ENCODE assay signal across 21 cellular contexts in genomic region chr2:70735065-70735464, GRCh38. TPM values are rescaled to one million over a fixed set of nuclear protein-coding genes. Genes with fewer than 3 reads are reported as not detected.
A peak's percentile ranks its signal among the peaks of the same experiment; 100 is the strongest.
DNase-seq lines count a peak whose midpoint lies in the region; ATAC-seq, FAIRE-seq and TF ChIP-seq lines count a peak whose summit lies in the region.
"Had no signal": no experiment of that assay in that cellular context is flagged by ENCODE, and none has a peak within 500 bp of the region (broad histone marks: within the 10 kb centered on the region; RNA-seq: fewer than 3 reads in every experiment).

No MANE protein-coding gene starts in this region.

- H3K9me3 ChIP-seq in H9 (ENCODE audit: control insufficient read depth, low read depth, low read length) (no peaks in the 10 kb centered on the region), H1 (ENCODE audit: insufficient read depth in 2 of 2, low read depth in 1 of 2, low read length in 1 of 2) (no peaks in the 10 kb centered on the region)
- H3K9me3 ChIP-seq: SJCRH30 had no signal

- POLR2A ChIA-PET in activated CD8-positive, alpha-beta T cell treated with anti-CD3 and anti-CD28 coated beads for 36 hours (lab: Charles Lee), result interaction anchor here (0.6 to 0.7 kb wide), 3 partner anchors 33 to 336 kb away, joined by 3 read pairs; partner anchors contain the start of gene ADD2
- POLR2A ChIA-PET in activated CD8-positive, alpha-beta T cell treated with anti-CD3 and anti-CD28 coated beads, Interleukin-2, amount 10 ng/mL, durations not matched to agents 7 days and 5 days (lab: Charles Lee), result no interaction called here
- POLR2A ChIA-PET in H1 (lab: Charles Lee; ENCODE audit: partially characterized antibody), result interaction anchor here (1.3 to 1.4 kb wide), 3 partner anchors 20 to 33 kb away, joined by 3 to 5 read pairs (median 4); partner anchors contain the start of gene ADD2
- POLR2A ChIA-PET in activated CD4-positive, alpha-beta memory T cell treated with anti-CD3 and anti-CD28 coated beads, Interleukin-2, amount 10 ng/mL, durations not matched to agents 7 days and 5 days (lab: Charles Lee), result no interaction called here

- no peak overlapping the region for H2AK5ac ChIP-seq in H9 (ENCODE audit: insufficient read length, low read length)
- no peak overlapping the region for H2AK5ac ChIP-seq in H1 (ENCODE audit: low read depth, low read length)

- H3K36me3 Mint-ChIP-seq in activated CD8-positive, alpha-beta T cell treated with anti-CD3 and anti-CD28 coated beads for 36 hours (ENCODE audit: low read depth), result no peaks in the 10 kb centered on the region
- no peaks in the 10 kb centered on the region for H3K36me3 Mint-ChIP-seq in activated CD8-positive, alpha-beta T cell treated with anti-CD3 and anti-CD28 coated beads, Interleukin-2, amount 10 ng/mL, durations not matched to agents 7 days and 5 days (ENCODE audit: low read depth)
- peaks cover 2 to 4% (median 2%) of the 10 kb centered on the region in 3 experiments; a peak in 6 of 7 replicates for H3K36me3 Mint-ChIP-seq in H9 (ENCODE audit: insufficient read depth in 1 of 3, low read depth in 3 of 3)
- H3K36me3 Mint-ChIP-seq in stimulated activated memory B cell treated with anti-CD40 and anti-IgM and Interleukin-4, amounts not matched to agents 10 μg/mL and 1 μg/mL and 100 μg/mL, for 72 hours, result peaks cover 11% of the 10 kb centered on the region
- no peaks in the 10 kb centered on the region for H3K36me3 Mint-ChIP-seq in activated CD4-positive, alpha-beta memory T cell treated with anti-CD3 and anti-CD28 coated beads, Interleukin-2, amount 10 ng/mL, durations not matched to agents 7 days and 5 days (ENCODE audit: low read depth)
- H3K36me3 Mint-ChIP-seq: CD14-positive monocyte had no signal

- H4K20me1 ChIP-seq in H9 (ENCODE audit: control insufficient read depth, insufficient read depth, insufficient read length) (no peaks in the 10 kb centered on the region), H1 (replicated peaks in 1 of 2; ENCODE audit: control insufficient read depth in 1 of 2, insufficient read depth in 2 of 2, low read length in 2 of 2) (peaks cover 2 to 11% of the 10 kb centered on the region in 2 experiments)

- no peaks in the 10 kb centered on the region for H3K27me3 ChIP-seq in H9 (ENCODE audit: insufficient read depth, low read length)
- no peaks in the 10 kb centered on the region for H3K27me3 ChIP-seq in H1 (replicated peaks in 1 of 4; ENCODE audit: control insufficient read depth in 3 of 4, extremely low read depth in 1 of 4, insufficient read depth in 3 of 4, low read length in 3 of 4)
- H3K27me3 ChIP-seq in H7 (ENCODE audit: control insufficient read depth, insufficient read depth, low read length), result no peaks in the 10 kb centered on the region

- H3K27ac Mint-ChIP-seq in activated CD8-positive, alpha-beta T cell treated with anti-CD3 and anti-CD28 coated beads for 36 hours, result no peak overlapping the region
- no peak overlapping the region for H3K27ac Mint-ChIP-seq in activated CD8-positive, alpha-beta T cell treated with anti-CD3 and anti-CD28 coated beads, Interleukin-2, amount 10 ng/mL, durations not matched to agents 7 days and 5 days
- peak overlapping the region; percentile 83 to 85 (median 84); a peak in 6 of 7 replicates for H3K27ac Mint-ChIP-seq in H9
- H3K27ac Mint-ChIP-seq in stimulated activated memory B cell treated with anti-CD40 and anti-IgM and Interleukin-4, amounts not matched to agents 10 μg/mL and 1 μg/mL and 100 μg/mL, for 72 hours, result no peak overlapping the region
- H3K27ac Mint-ChIP-seq in activated CD4-positive, alpha-beta memory T cell treated with anti-CD3 and anti-CD28 coated beads, Interleukin-2, amount 10 ng/mL, durations not matched to agents 7 days and 5 days, result no peak overlapping the region
- H3K27ac Mint-ChIP-seq: CD14-positive monocyte had no signal

- no peaks in the 10 kb centered on the region for H3K36me3 ChIP-seq in H1 (ENCODE audit: control insufficient read depth in 2 of 4, insufficient read depth in 4 of 4, low read length in 3 of 4)
- H3K36me3 ChIP-seq in H7 (replicated peaks; ENCODE audit: control insufficient read depth, insufficient read depth, low read length), result no peaks in the 10 kb centered on the region
- H3K36me3 ChIP-seq: SJCRH30 had no signal

- H3K23me2 ChIP-seq in H9 (ENCODE audit: insufficient read length, low read depth, low read length, poor library complexity, severe bottlenecking) (peaks cover 3% of the 10 kb centered on the region), H1 (ENCODE audit: low read depth, low read length) (no peaks in the 10 kb centered on the region; the same call in 1 of the 2 replicates)

- H3K9me3 Mint-ChIP-seq in activated CD8-positive, alpha-beta T cell treated with anti-CD3 and anti-CD28 coated beads for 36 hours, result no peaks in the 10 kb centered on the region
- no peaks in the 10 kb centered on the region for H3K9me3 Mint-ChIP-seq in activated CD8-positive, alpha-beta T cell treated with anti-CD3 and anti-CD28 coated beads, Interleukin-2, amount 10 ng/mL, durations not matched to agents 7 days and 5 days (ENCODE audit: insufficient read depth)
- no peaks in the 10 kb centered on the region; a peak in 1 of 5 replicates for H3K9me3 Mint-ChIP-seq in H9
- peaks cover 6% of the 10 kb centered on the region for H3K9me3 Mint-ChIP-seq in stimulated activated memory B cell treated with anti-CD40 and anti-IgM and Interleukin-4, amounts not matched to agents 10 μg/mL and 1 μg/mL and 100 μg/mL, for 72 hours
- H3K9me3 Mint-ChIP-seq in activated CD4-positive, alpha-beta memory T cell treated with anti-CD3 and anti-CD28 coated beads, Interleukin-2, amount 10 ng/mL, durations not matched to agents 7 days and 5 days, result no peaks in the 10 kb centered on the region

- H2BK20ac ChIP-seq in H9 (ENCODE audit: low read depth, low read length, poor library complexity, severe bottlenecking) (no peak overlapping the region), H1 (ENCODE audit: low read length) (no peak overlapping the region)

- DNase-seq in activated CD8-positive, alpha-beta T cell treated with anti-CD3 and anti-CD28 coated beads for 36 hours, result no peak
- no peak for DNase-seq in activated CD8-positive, alpha-beta T cell treated with anti-CD3 and anti-CD28 coated beads, Interleukin-2, amount 10 ng/mL, durations not matched to agents 7 days and 5 days
- no peak for DNase-seq in H9
- DNase-seq in H1 (ENCODE audit: low read depth in 1 of 2, low spot score in 2 of 2), result no peak
- no peak for DNase-seq in activated CD4-positive, alpha-beta memory T cell treated with anti-CD3 and anti-CD28 coated beads, Interleukin-2, amount 10 ng/mL, durations not matched to agents 7 days and 5 days
- DNase-seq in H7, result no peak
- no peak for DNase-seq in A172 (ENCODE audit: low spot score)
- DNase-seq: DMS 273 treated with DMSO at 0.1 percent for 48 hours, NCI-H1417, NCI-H187 treated with DMSO at 0.1 percent for 48 hours, PC-3, SJCRH30 had no signal

- CTCF ChIA-PET in activated CD8-positive, alpha-beta T cell treated with anti-CD3 and anti-CD28 coated beads for 36 hours (lab: Charles Lee), result no interaction called here
- CTCF ChIA-PET in activated CD8-positive, alpha-beta T cell treated with anti-CD3 and anti-CD28 coated beads, Interleukin-2, amount 10 ng/mL, durations not matched to agents 7 days and 5 days (lab: Charles Lee), result no interaction called here
- CTCF ChIA-PET in H1 (lab: Charles Lee; ENCODE audit: partially characterized antibody), result interaction anchor here (1.2 to 1.6 kb wide), 2 partner anchors 48 to 51 kb away, joined by 3 read pairs; no protein-coding TSS in a partner anchor
- CTCF ChIA-PET in activated CD4-positive, alpha-beta memory T cell treated with anti-CD3 and anti-CD28 coated beads, Interleukin-2, amount 10 ng/mL, durations not matched to agents 7 days and 5 days (lab: Charles Lee), result no interaction called here

- H3K27ac ChIP-seq in H9 (ENCODE audit: insufficient read length, low read depth, low read length) (peak overlapping the region; percentile 55), H1 (ENCODE audit: low read depth, low read length) (no peak overlapping the region)
- H3K27ac ChIP-seq: HL-60, RWPE1, SJCRH30 had no signal

- H2BK15ac ChIP-seq in H9 (ENCODE audit: low read depth, low read length) (no peak overlapping the region), H1 (ENCODE audit: low read length) (no peak overlapping the region)

- no peak overlapping the region for H3K4me3 Mint-ChIP-seq in activated CD8-positive, alpha-beta T cell treated with anti-CD3 and anti-CD28 coated beads for 36 hours
- no peak overlapping the region for H3K4me3 Mint-ChIP-seq in activated CD8-positive, alpha-beta T cell treated with anti-CD3 and anti-CD28 coated beads, Interleukin-2, amount 10 ng/mL, durations not matched to agents 7 days and 5 days
- H3K4me3 Mint-ChIP-seq in H9, result peak overlapping the region; percentile 27 to 75
- H3K4me3 Mint-ChIP-seq in stimulated activated memory B cell treated with anti-CD40 and anti-IgM and Interleukin-4, amounts not matched to agents 10 μg/mL and 1 μg/mL and 100 μg/mL, for 72 hours, result no peak overlapping the region
- H3K4me3 Mint-ChIP-seq in activated CD4-positive, alpha-beta memory T cell treated with anti-CD3 and anti-CD28 coated beads, Interleukin-2, amount 10 ng/mL, durations not matched to agents 7 days and 5 days, result no peak overlapping the region
- H3K4me3 Mint-ChIP-seq: CD14-positive monocyte had no signal

- H4K5ac ChIP-seq in H9 (ENCODE audit: insufficient read length, low read depth, low read length) (no peak overlapping the region), H1 (ENCODE audit: insufficient read length, low read depth, low read length) (no peak overlapping the region)

- no peak for TF ChIP-seq RAD21 in H1 (IDR thresholded peaks at IDR 0.05 in 1 of 2, conservative IDR thresholded peaks at IDR 0.05 in 1 of 2; ENCODE audit: low read depth in 2 of 2, low read length in 2 of 2)

- H3K4ac ChIP-seq in H9 (ENCODE audit: low read depth, low read length) (no peak overlapping the region), H1 (replicated peaks; ENCODE audit: insufficient read length, low read depth, low read length) (no peak overlapping the region)

- H4K91ac ChIP-seq in H9 (ENCODE audit: insufficient read length, low read depth, low read length), result no peak overlapping the region
- no peak overlapping the region for H4K91ac ChIP-seq in H1 (replicated peaks; ENCODE audit: insufficient read length, low read length)

- peaks cover 5% of the 10 kb centered on the region for H3K4me1 Mint-ChIP-seq in activated CD8-positive, alpha-beta T cell treated with anti-CD3 and anti-CD28 coated beads for 36 hours (ENCODE audit: low read depth)
- peaks cover 4% of the 10 kb centered on the region for H3K4me1 Mint-ChIP-seq in activated CD8-positive, alpha-beta T cell treated with anti-CD3 and anti-CD28 coated beads, Interleukin-2, amount 10 ng/mL, durations not matched to agents 7 days and 5 days (ENCODE audit: low read depth)
- peaks cover 77 to 79% of the 10 kb centered on the region in 2 experiments for H3K4me1 Mint-ChIP-seq in H9
- peaks cover 36% of the 10 kb centered on the region for H3K4me1 Mint-ChIP-seq in stimulated activated memory B cell treated with anti-CD40 and anti-IgM and Interleukin-4, amounts not matched to agents 10 μg/mL and 1 μg/mL and 100 μg/mL, for 72 hours
- no peaks in the 10 kb centered on the region for H3K4me1 Mint-ChIP-seq in activated CD4-positive, alpha-beta memory T cell treated with anti-CD3 and anti-CD28 coated beads, Interleukin-2, amount 10 ng/mL, durations not matched to agents 7 days and 5 days
- H3K4me1 Mint-ChIP-seq: CD14-positive monocyte had no signal

- H3K9ac ChIP-seq in H9 (ENCODE audit: extremely low read depth, insufficient read length, low read length) (no peak overlapping the region), H1 (replicated peaks in 1 of 4; ENCODE audit: extremely low read depth in 1 of 4, low read depth in 3 of 4, low read length in 3 of 4) (no peak overlapping the region)

- ATAC-seq in activated CD8-positive, alpha-beta T cell treated with anti-CD3 and anti-CD28 coated beads for 36 hours, result peak; percentile 69
- ATAC-seq in activated CD8-positive, alpha-beta T cell treated with anti-CD3 and anti-CD28 coated beads, Interleukin-2, amount 10 ng/mL, durations not matched to agents 7 days and 5 days, result no peak
- peak; percentile 34 for ATAC-seq in stimulated activated memory B cell treated with anti-CD40 and anti-IgM and Interleukin-4, amounts not matched to agents 10 μg/mL and 1 μg/mL and 100 μg/mL, for 72 hours
- ATAC-seq: HCT116, K562, PC-3 had no signal

- H4K8ac ChIP-seq in H9 (replicated peaks; ENCODE audit: insufficient read length, low read depth, low read length) (no peak overlapping the region), H1 (ENCODE audit: extremely low read depth, insufficient read depth, low read length) (no peak overlapping the region)

- WGBS in H9 (ENCODE audit: extremely low coverage, insufficient read length, low lambda C conversion rate), result no CpG with 5 or more reads among the region's 2 CpGs
- WGBS in H1 (ENCODE audit: extremely low coverage in 1 of 2, insufficient coverage in 1 of 2, insufficient read length in 1 of 2, insufficient replicate concordance in 2 of 2, low coverage in 1 of 2, low lambda C conversion rate in 2 of 2, missing lambda C conversion rate in 1 of 2), 2 experiments, result 27% methylated on average over 2 of the region's 2 CpGs; no CpG with 5 or more reads in 1 of the 2 experiments

- H3K4me1 ChIP-seq in H9 (ENCODE audit: insufficient read depth, low read length) (peaks cover 39% of the 10 kb centered on the region), H1 (replicated peaks in 1 of 4; ENCODE audit: control insufficient read depth in 3 of 4, insufficient read depth in 4 of 4, low read length in 3 of 4) (peaks cover 26 to 43% (median 38%) of the 10 kb centered on the region in 4 experiments)
- H3K4me1 ChIP-seq: SJCRH30 had no signal

- H2BK12ac ChIP-seq in H9 (ENCODE audit: insufficient read length, low read depth, low read length), result no peak overlapping the region
- no peak overlapping the region for H2BK12ac ChIP-seq in H1 (ENCODE audit: low read depth, low read length)

- FAIRE-seq in H1 (lab: Jason Lieb, UNC), result no peak
- FAIRE-seq: A204.1, HTR-8/SVneo, K562 had no signal

- peak overlapping the region; percentile 42 for H3K4me2 ChIP-seq in H9 (ENCODE audit: insufficient read depth, insufficient read length, low read length)
- H3K4me2 ChIP-seq in H1 (ENCODE audit: insufficient read depth in 1 of 2, low read depth in 2 of 2, low read length in 2 of 2), result peak overlapping the region; percentile 55 to 71

- H3K79me1 ChIP-seq in H9 (ENCODE audit: insufficient read depth, low read depth, low read length, poor library complexity, severe bottlenecking) (peaks cover 11% of the 10 kb centered on the region), H1 (ENCODE audit: low read depth, low read length) (peaks cover 29% of the 10 kb centered on the region)

- H3K56ac ChIP-seq in H9 (ENCODE audit: insufficient read length, low read depth, low read length), result no peak overlapping the region
- no peak overlapping the region for H3K56ac ChIP-seq in H1 (replicated peaks; ENCODE audit: insufficient read length, low read depth, low read length)

- no peak for TF ChIP-seq EP300 in H1 (IDR thresholded peaks at IDR 0.05; ENCODE audit: borderline replicate concordance in 1 of 2, low read depth in 2 of 2, low read length in 2 of 2)

- no peak overlapping the region for H3T11ph ChIP-seq in H9 (ENCODE audit: low read length)

- TF ChIP-seq POLR2A in H1 (IDR thresholded peaks at IDR 0.05; ENCODE audit: control extremely low read depth in 1 of 2, low read depth in 2 of 2, low read length in 2 of 2), result no peak

- H2AFZ ChIP-seq in H9 (ENCODE audit: low read length), result no peak overlapping the region
- H2AFZ ChIP-seq in H1 (ENCODE audit: low read length), result no peak overlapping the region

- intact Hi-C loops in activated CD8-positive, alpha-beta T cell treated with anti-CD3 and anti-CD28 coated beads for 36 hours (cut with micrococcal nuclease), result no loop called here

- H2BK5ac ChIP-seq in H9 (ENCODE audit: insufficient read length, low read length) (no peak overlapping the region), H1 (ENCODE audit: low read depth, low read length) (no peak overlapping the region)

- no peak for TF ChIP-seq CTCF in activated CD8-positive, alpha-beta T cell treated with anti-CD3 and anti-CD28 coated beads for 36 hours (IDR thresholded peaks at IDR 0.05)
- TF ChIP-seq CTCF in H9 (conservative IDR thresholded peaks at IDR 0.05) (no peak), H1 (IDR thresholded peaks at IDR 0.05; ENCODE audit: control extremely low read depth in 1 of 3, insufficient read depth in 1 of 3, low read depth in 1 of 3, low read length in 3 of 3) (no peak)

- H3K27me3 Mint-ChIP-seq in activated CD8-positive, alpha-beta T cell treated with anti-CD3 and anti-CD28 coated beads for 36 hours, result peaks cover 2% of the 10 kb centered on the region
- H3K27me3 Mint-ChIP-seq in activated CD8-positive, alpha-beta T cell treated with anti-CD3 and anti-CD28 coated beads, Interleukin-2, amount 10 ng/mL, durations not matched to agents 7 days and 5 days (ENCODE audit: low read depth), result peaks cover 6% of the 10 kb centered on the region
- no peaks in the 10 kb centered on the region; the same call in 1 of the 2 replicates for H3K27me3 Mint-ChIP-seq in H9 (ENCODE audit: low read depth)
- no peaks in the 10 kb centered on the region for H3K27me3 Mint-ChIP-seq in stimulated activated memory B cell treated with anti-CD40 and anti-IgM and Interleukin-4, amounts not matched to agents 10 μg/mL and 1 μg/mL and 100 μg/mL, for 72 hours
- H3K27me3 Mint-ChIP-seq in activated CD4-positive, alpha-beta memory T cell treated with anti-CD3 and anti-CD28 coated beads, Interleukin-2, amount 10 ng/mL, durations not matched to agents 7 days and 5 days, result peaks cover 18% of the 10 kb centered on the region

- H3K4me3 ChIP-seq in H1 (ENCODE audit: extremely low read depth in 1 of 4, insufficient read depth in 2 of 4, low read depth in 3 of 4, low read length in 4 of 4) (peak overlapping the region in 1 of 4 experiments; percentile 15; a peak in 1 of 8 replicates), H7 (ENCODE audit: insufficient read depth, low read depth, low read length) (no peak overlapping the region)
- H3K4me3 ChIP-seq: K562, SJCRH30 had no signal

- no peak overlapping the region; the same call in 1 of the 2 replicates for H3K14ac ChIP-seq in H9 (ENCODE audit: insufficient read depth, low read length)
- no peak overlapping the region for H3K14ac ChIP-seq in H1 (ENCODE audit: insufficient read length)

- H3K23ac ChIP-seq in H9 (ENCODE audit: insufficient read length, low read depth, low read length) (no peak overlapping the region), H1 (ENCODE audit: insufficient read length) (no peak overlapping the region)

- H2BK120ac ChIP-seq in H9 (ENCODE audit: low read depth, low read length, poor library complexity, severe bottlenecking) (no peak overlapping the region), H1 (replicated peaks; ENCODE audit: low read depth, low read length) (no peak overlapping the region)

- H3K79me2 ChIP-seq in H9 (ENCODE audit: insufficient read depth, low read length), result peaks cover 52% of the 10 kb centered on the region; the same call in 1 of the 2 replicates
- H3K79me2 ChIP-seq in H1 (ENCODE audit: control insufficient read depth in 1 of 2, insufficient read depth in 2 of 2, low read length in 2 of 2), result peaks cover 25 to 77% of the 10 kb centered on the region in 2 experiments

- H3K18ac ChIP-seq in H9 (ENCODE audit: insufficient read length, low read depth, low read length) (no peak overlapping the region), H1 (ENCODE audit: extremely low read depth, low read length) (no peak overlapping the region; the same call in 1 of the 2 replicates)

RNA-seq across cellular contexts. Expression of gene ADD2, which starts 32.9 kb away (rescaled TPM):
- 10 to 100 TPM; 24.5 to 26.3 TPM for total RNA-seq in activated CD8-positive, alpha-beta T cell treated with anti-CD3 and anti-CD28 coated beads for 36 hours
- 10 to 100 TPM; 12.8 to 14.2 TPM for total RNA-seq in activated CD8-positive, alpha-beta T cell treated with anti-CD3 and anti-CD28 coated beads, Interleukin-2, amount 10 ng/mL, durations not matched to agents 7 days and 5 days
- 124 TPM in 2 replicates for total RNA-seq in H9 (2021)
- total RNA-seq in H1 (2021; fragmentation: NEBNext Ultra II Directional; extraction: Animal tissue kit (Norgen Biotek cat#: 25700)), result 166 and 170 TPM in 2 replicates
- polyA plus RNA-seq in H1 (2011; rRNA removed), result 58.5 and 96.4 TPM in 2 replicates
- 66.2 TPM for polyA plus RNA-seq in H1 (2011; cell fraction: cytosol; rRNA removed)
- polyA plus RNA-seq in H1 (2011; cell fraction: nucleus; rRNA removed), result 190 TPM
- 55.1 to 70.6 TPM (median 63.9 TPM) in 4 replicates for polyA plus RNA-seq in H1 (2012, experiment 1 of 2)
- polyA plus RNA-seq in H1 (2012, experiment 2 of 2), result 30.9 TPM
- polyA plus RNA-seq in H1 (2013, experiment 1 of 2), result 111 TPM
- 117 TPM for polyA plus RNA-seq in H1 (2013, experiment 2 of 2)
- 167 and 226 TPM in 2 replicates for polyA minus RNA-seq in H1 (2011; rRNA and poly(A)+ RNA removed)
- polyA minus RNA-seq in H1 (2011; cell fraction: cytosol; rRNA and poly(A)+ RNA removed), result 108 TPM
- polyA minus RNA-seq in H1 (2011; cell fraction: nucleus; rRNA and poly(A)+ RNA removed), result 75.9 TPM
- 1 to 10 TPM; 1.3 to 1.4 TPM for total RNA-seq in activated CD4-positive, alpha-beta memory T cell treated with anti-CD3 and anti-CD28 coated beads, Interleukin-2, amount 10 ng/mL, durations not matched to agents 7 days and 5 days
- 63.9 and 79.4 TPM in 2 replicates for total RNA-seq in H7 (2014; rRNA removed; shearing (Covaris generic))
- 47.5 and 50.5 TPM in 2 replicates for total RNA-seq in A172 (2014; rRNA removed; shearing (Covaris generic))

RNA-seq across cellular contexts. Expression of gene FIGLA, which starts 55.4 kb away (rescaled TPM):
- total RNA-seq in activated CD8-positive, alpha-beta T cell treated with anti-CD3 and anti-CD28 coated beads for 36 hours, result not detected
- total RNA-seq in activated CD8-positive, alpha-beta T cell treated with anti-CD3 and anti-CD28 coated beads, Interleukin-2, amount 10 ng/mL, durations not matched to agents 7 days and 5 days, result not detected
- not detected in 2 replicates for total RNA-seq in H9 (2021)
- total RNA-seq in H1 (2021; fragmentation: NEBNext Ultra II Directional; extraction: Animal tissue kit (Norgen Biotek cat#: 25700)), result not detected in 2 replicates
- not detected in 2 replicates for polyA plus RNA-seq in H1 (2011; rRNA removed)
- polyA plus RNA-seq in H1 (2011; cell fraction: cytosol; rRNA removed), result not detected
- polyA plus RNA-seq in H1 (2011; cell fraction: nucleus; rRNA removed), result not detected
- polyA plus RNA-seq in H1 (2012, experiment 1 of 2), result not detected in 4 replicates
- polyA plus RNA-seq in H1 (2012, experiment 2 of 2), result not detected
- not detected for polyA plus RNA-seq in H1 (2013, experiment 1 of 2)
- polyA plus RNA-seq in H1 (2013, experiment 2 of 2), result not detected
- polyA minus RNA-seq in H1 (2011; rRNA and poly(A)+ RNA removed), result not detected in 2 replicates
- polyA minus RNA-seq in H1 (2011; cell fraction: cytosol; rRNA and poly(A)+ RNA removed), result not detected
- polyA minus RNA-seq in H1 (2011; cell fraction: nucleus; rRNA and poly(A)+ RNA removed), result not detected
- total RNA-seq in activated CD4-positive, alpha-beta memory T cell treated with anti-CD3 and anti-CD28 coated beads, Interleukin-2, amount 10 ng/mL, durations not matched to agents 7 days and 5 days, result not detected
- not detected in 2 replicates for total RNA-seq in H7 (2014; rRNA removed; shearing (Covaris generic))
- total RNA-seq in A172 (2014; rRNA removed; shearing (Covaris generic)), result not detected in 2 replicates
- total RNA-seq: Daoy, K562, PC-3, SJCRH30 had no signal
- polyA plus RNA-seq: CD14-positive monocyte, K562 had no signal

Comparison
In these comparisons a context has a peak if more than half of its experiments do, and no peak if none do; other contexts are left out.
1. POLR2A ChIA-PET loops: an anchor here in activated CD8-positive, alpha-beta T cell treated with anti-CD3 and anti-CD28 coated beads for 36 hours (0.6 to 0.7 kb wide) and H1 (1.3 to 1.4 kb wide); none called in activated CD8-positive, alpha-beta T cell treated with anti-CD3 and anti-CD28 coated beads, Interleukin-2, amount 10 ng/mL, durations not matched to agents 7 days and 5 days and activated CD4-positive, alpha-beta memory T cell treated with anti-CD3 and anti-CD28 coated beads, Interleukin-2, amount 10 ng/mL, durations not matched to agents 7 days and 5 days.
2. H3K27ac Mint-ChIP-seq: peak in H9 (3 of 3); none in activated CD8-positive, alpha-beta T cell treated with anti-CD3 and anti-CD28 coated beads for 36 hours (single experiment), activated CD8-positive, alpha-beta T cell treated with anti-CD3 and anti-CD28 coated beads, Interleukin-2, amount 10 ng/mL, durations not matched to agents 7 days and 5 days (single experiment), stimulated activated memory B cell treated with anti-CD40 and anti-IgM and Interleukin-4, amounts not matched to agents 10 μg/mL and 1 μg/mL and 100 μg/mL, for 72 hours (single experiment) and activated CD4-positive, alpha-beta memory T cell treated with anti-CD3 and anti-CD28 coated beads, Interleukin-2, amount 10 ng/mL, durations not matched to agents 7 days and 5 days (single experiment).
3. H3K4me3 Mint-ChIP-seq: peak in H9 (2 of 2); none in activated CD8-positive, alpha-beta T cell treated with anti-CD3 and anti-CD28 coated beads for 36 hours (single experiment), activated CD8-positive, alpha-beta T cell treated with anti-CD3 and anti-CD28 coated beads, Interleukin-2, amount 10 ng/mL, durations not matched to agents 7 days and 5 days (single experiment), stimulated activated memory B cell treated with anti-CD40 and anti-IgM and Interleukin-4, amounts not matched to agents 10 μg/mL and 1 μg/mL and 100 μg/mL, for 72 hours (single experiment) and activated CD4-positive, alpha-beta memory T cell treated with anti-CD3 and anti-CD28 coated beads, Interleukin-2, amount 10 ng/mL, durations not matched to agents 7 days and 5 days (single experiment).
4. RNA of gene ADD2, which starts 32.9 kb away (total RNA-seq): 166 to 170 TPM in H1, 124 TPM in H9, 63.9 to 79.4 TPM in H7, 47.5 to 50.5 TPM in A172, 24.5 to 26.3 TPM in activated CD8-positive, alpha-beta T cell treated with anti-CD3 and anti-CD28 coated beads for 36 hours and 12.8 to 14.2 TPM in activated CD8-positive, alpha-beta T cell treated with anti-CD3 and anti-CD28 coated beads, Interleukin-2, amount 10 ng/mL, durations not matched to agents 7 days and 5 days; 1.3 to 1.4 TPM in activated CD4-positive, alpha-beta memory T cell treated with anti-CD3 and anti-CD28 coated beads, Interleukin-2, amount 10 ng/mL, durations not matched to agents 7 days and 5 days; every median in the first group is over 4 times any median in the second.